Comparison of ENCODE assay signal across 1 cellular context in the genomic region with DNA sequence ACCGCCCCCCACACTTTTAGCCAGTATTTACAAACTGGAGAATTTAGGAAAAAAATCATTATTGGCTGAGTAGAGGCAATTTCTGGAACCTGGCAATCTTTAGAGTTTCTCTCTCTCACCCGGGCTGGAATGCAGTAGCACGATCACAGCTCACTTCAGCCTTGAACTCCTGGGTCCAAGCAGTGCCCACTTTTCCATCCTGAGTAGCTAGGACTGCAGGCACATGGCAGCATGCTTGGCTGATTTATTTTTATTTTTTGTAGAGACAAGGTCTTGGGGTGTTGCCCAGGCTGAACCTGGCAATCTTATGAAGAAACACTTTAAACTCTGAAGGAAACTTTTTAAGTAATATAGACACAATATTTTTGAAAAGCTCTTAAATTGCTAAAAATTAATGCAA.
TF ChIP-seq lines count a peak whose summit lies in the region.

No MANE protein-coding gene starts in this region.

TF ChIP-seq in GM12878, 131 proteins besides CTCF, POLR2A, EP300 and RAD21 (continued from another document):
- TF ChIP-seq, protein P1, sequence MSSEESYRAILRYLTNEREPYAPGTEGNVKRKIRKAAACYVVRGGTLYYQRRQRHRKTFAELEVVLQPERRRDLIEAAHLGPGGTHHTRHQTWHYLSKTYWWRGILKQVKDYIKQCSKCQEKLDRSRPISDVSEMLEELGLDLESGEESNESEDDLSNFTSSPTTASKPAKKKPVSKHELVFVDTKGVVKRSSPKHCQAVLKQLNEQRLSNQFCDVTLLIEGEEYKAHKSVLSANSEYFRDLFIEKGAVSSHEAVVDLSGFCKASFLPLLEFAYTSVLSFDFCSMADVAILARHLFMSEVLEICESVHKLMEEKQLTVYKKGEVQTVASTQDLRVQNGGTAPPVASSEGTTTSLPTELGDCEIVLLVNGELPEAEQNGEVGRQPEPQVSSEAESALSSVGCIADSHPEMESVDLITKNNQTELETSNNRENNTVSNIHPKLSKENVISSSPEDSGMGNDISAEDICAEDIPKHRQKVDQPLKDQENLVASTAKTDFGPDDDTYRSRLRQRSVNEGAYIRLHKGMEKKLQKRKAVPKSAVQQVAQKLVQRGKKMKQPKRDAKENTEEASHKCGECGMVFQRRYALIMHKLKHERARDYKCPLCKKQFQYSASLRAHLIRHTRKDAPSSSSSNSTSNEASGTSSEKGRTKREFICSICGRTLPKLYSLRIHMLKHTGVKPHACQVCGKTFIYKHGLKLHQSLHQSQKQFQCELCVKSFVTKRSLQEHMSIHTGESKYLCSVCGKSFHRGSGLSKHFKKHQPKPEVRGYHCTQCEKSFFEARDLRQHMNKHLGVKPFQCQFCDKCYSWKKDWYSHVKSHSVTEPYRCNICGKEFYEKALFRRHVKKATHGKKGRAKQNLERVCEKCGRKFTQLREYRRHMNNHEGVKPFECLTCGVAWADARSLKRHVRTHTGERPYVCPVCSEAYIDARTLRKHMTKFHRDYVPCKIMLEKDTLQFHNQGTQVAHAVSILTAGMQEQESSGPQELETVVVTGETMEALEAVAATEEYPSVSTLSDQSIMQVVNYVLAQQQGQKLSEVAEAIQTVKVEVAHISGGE (CRISPR knock-in tag; IDR thresholded peaks at IDR 0.05): no peak
- TF ChIP-seq MXI1 (IDR thresholded peaks at IDR 0.05; ENCODE audit: low read depth, low read length) (no peak), ZNF24 (IDR thresholded peaks at IDR 0.05) (no peak), BMI1 (IDR thresholded peaks at IDR 0.05; ENCODE audit: borderline replicate concordance) (no peak), WRNIP1 (IDR thresholded peaks at IDR 0.05; ENCODE audit: borderline replicate concordance, low read depth, low read length) (no peak), IKZF2 (IDR thresholded peaks at IDR 0.05) (no peak)
